ENCODE assay signal across 10 cellular contexts in the genomic region with DNA sequence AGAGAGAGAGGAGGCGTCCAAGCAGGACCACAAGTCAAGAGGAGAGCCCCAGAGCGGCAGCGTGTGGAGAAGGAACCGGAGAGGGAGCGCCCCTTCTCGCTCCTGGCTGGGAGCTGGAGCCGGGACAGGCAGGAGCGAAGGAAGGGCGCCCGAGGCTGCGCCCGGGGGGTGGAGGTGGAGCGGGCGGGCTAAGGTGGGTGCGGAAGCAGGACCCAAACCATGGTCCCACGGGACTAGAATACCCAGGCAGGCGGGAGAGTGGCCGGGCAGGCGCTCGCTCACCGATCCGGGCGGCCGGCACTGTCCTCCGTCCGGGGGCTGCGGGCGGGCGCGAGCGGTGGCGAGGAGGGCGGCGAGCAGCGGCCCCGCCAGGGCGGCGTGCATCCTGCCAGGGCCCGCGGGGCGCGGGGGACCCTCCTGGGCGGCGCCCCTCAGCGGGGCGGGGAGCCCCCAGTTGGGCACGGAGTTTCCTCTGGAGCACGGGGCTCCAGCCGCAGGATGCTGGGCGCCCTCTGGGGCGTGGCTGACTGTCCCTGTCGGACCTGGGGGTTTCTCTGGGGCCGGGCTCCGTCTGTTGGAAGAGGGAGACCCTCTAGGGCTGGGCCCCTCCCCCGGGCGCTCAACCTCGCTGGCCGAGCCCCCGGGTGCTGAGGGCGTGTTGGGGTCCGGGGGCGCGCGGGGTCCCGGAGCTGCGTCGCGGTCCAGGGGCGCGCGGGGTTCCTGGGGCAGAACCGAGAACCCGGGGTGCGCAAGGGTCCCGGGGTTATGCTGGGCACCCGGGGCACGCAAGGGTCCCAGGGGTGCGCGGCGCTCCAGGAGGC. TPM values are rescaled to one million over a fixed set of nuclear protein-coding genes. Genes with fewer than 3 reads are reported as not detected.
DNase-seq lines count a peak whose midpoint lies in the region; ATAC-seq, FAIRE-seq and TF ChIP-seq lines count a peak whose summit lies in the region.
"Had no signal": no experiment of that assay in that cellular context is flagged by ENCODE, and none has a peak within 500 bp of the region (broad histone marks: within the 10 kb centered on the region; RNA-seq: fewer than 3 reads in every experiment).

No MANE protein-coding gene starts in this region.

- no peaks in the 10 kb centered on the region for H3K9me3 Mint-ChIP-seq in stimulated activated naive B cell treated with anti-CD40 and anti-IgM and Interleukin-4, amounts not matched to agents 10 μg/mL and 1 μg/mL and 100 μg/mL, for 72 hours

- H3K4me1 ChIP-seq in ascending aorta = peaks cover 3 to 27% of the 10 kb centered on the region in 2 donors
- H3K4me1 ChIP-seq in keratinocyte (ENCODE audit: control insufficient read depth, extremely low read depth, insufficient read depth, low read length) = peaks cover 22% of the 10 kb centered on the region

- dilution Hi-C loops in keratinocyte (cut with MboI; ENCODE audit: extremely low pct_ligation_motif_present, low sequenced_read_pairs) = loop anchor here (10.0 kb wide), 1 partner anchor 68 kb away; no protein-coding TSS in a partner anchor

- no peak for TF ChIP-seq CTCF in ascending aorta (IDR thresholded peaks at IDR 0.05)
- no peak for TF ChIP-seq CTCF in keratinocyte (optimal IDR thresholded peaks at IDR 0.05 in 1 of 3, IDR thresholded peaks at IDR 0.05 in 1 of 3, conservative IDR thresholded peaks at IDR 0.05 in 1 of 3; ENCODE audit: extremely low read depth in 1 of 3, insufficient read depth in 2 of 3, low read length in 3 of 3)

- H3K27me3 Mint-ChIP-seq in stimulated activated naive B cell treated with anti-CD40 and anti-IgM and Interleukin-4, amounts not matched to agents 10 μg/mL and 1 μg/mL and 100 μg/mL, for 72 hours = peaks cover 63 to 76% of the 10 kb centered on the region in 2 donors

- no peak for FAIRE-seq in keratinocyte (lab: Jason Lieb, UNC)
- FAIRE-seq: colon had no signal

- no peak for ATAC-seq in stimulated activated naive B cell treated with anti-CD40 and anti-IgM and Interleukin-4, amounts not matched to agents 10 μg/mL and 1 μg/mL and 100 μg/mL, for 72 hours (replicated peaks)
- ATAC-seq in HG02870 (IDR thresholded peaks at IDR 0.05; ENCODE audit: unreplicated experiment) (no peak), HG02840 (IDR thresholded peaks at IDR 0.05; ENCODE audit: low FRiP score, unreplicated experiment) (no peak), HG03175 (IDR thresholded peaks at IDR 0.05; ENCODE audit: unreplicated experiment) (no peak)

- no peaks in the 10 kb centered on the region for H3K9me3 ChIP-seq in ascending aorta
- H3K9me3 ChIP-seq in keratinocyte (ENCODE audit: control insufficient read depth, low read depth, low read length) = no peaks in the 10 kb centered on the region
- H3K9me3 ChIP-seq: thyroid gland had no signal

- no peaks in the 10 kb centered on the region for H3K27me3 ChIP-seq in ascending aorta
- peaks cover 7% of the 10 kb centered on the region for H3K27me3 ChIP-seq in keratinocyte (ENCODE audit: control insufficient read depth, extremely low read depth, insufficient read depth, low read length)
- H3K27me3 ChIP-seq: thyroid gland had no signal

- H3K27ac ChIP-seq in ascending aorta (peak overlapping the region; percentile 87 to 90), keratinocyte (ENCODE audit: control insufficient read depth, insufficient read depth, low read length) (no peak overlapping the region)
- H3K27ac ChIP-seq: HL-60 had no signal

- H3K9me1 ChIP-seq in keratinocyte (ENCODE audit: control insufficient read depth, extremely low read depth, insufficient read depth, low read length) = no peaks in the 10 kb centered on the region

- no peaks in the 10 kb centered on the region for H4K20me1 ChIP-seq in keratinocyte (ENCODE audit: control insufficient read depth, extremely low read depth, insufficient read depth, low read length)

- peaks cover 6 to 13% of the 10 kb centered on the region in 2 donors for H3K4me1 Mint-ChIP-seq in stimulated activated naive B cell treated with anti-CD40 and anti-IgM and Interleukin-4, amounts not matched to agents 10 μg/mL and 1 μg/mL and 100 μg/mL, for 72 hours

- peak overlapping the region; percentile 26 for H2AFZ ChIP-seq in keratinocyte (ENCODE audit: control insufficient read depth, low read length)

- H3K79me2 ChIP-seq in keratinocyte (ENCODE audit: control insufficient read depth, insufficient read depth, low read length) = no peaks in the 10 kb centered on the region

- H3K27ac Mint-ChIP-seq in stimulated activated naive B cell treated with anti-CD40 and anti-IgM and Interleukin-4, amounts not matched to agents 10 μg/mL and 1 μg/mL and 100 μg/mL, for 72 hours = no peak overlapping the region

- peaks cover 0 to 1% of the 10 kb centered on the region in 2 donors for H3K36me3 Mint-ChIP-seq in stimulated activated naive B cell treated with anti-CD40 and anti-IgM and Interleukin-4, amounts not matched to agents 10 μg/mL and 1 μg/mL and 100 μg/mL, for 72 hours

- intact Hi-C loops in ascending aorta (cut with DNase I) = loop anchor here (1.0 to 5.0 kb wide), 6 partner anchors 22 to 559 kb away; a partner anchor contains a TSS

- H3K4me2 ChIP-seq in keratinocyte (ENCODE audit: control insufficient read depth, extremely low read depth, insufficient read depth, low read depth, low read length) = peak overlapping the region; percentile 73

- DNase-seq in HK-2 (ENCODE audit: unreplicated experiment) = peak; percentile 64
- no peak for DNase-seq in ascending aorta (ENCODE audit: low spot score in 2 of 2)
- no peak for DNase-seq in keratinocyte (ENCODE audit: low read depth, low spot score)
- DNase-seq in stimulated activated naive B cell treated with anti-CD40 and anti-IgM and Interleukin-4, amounts not matched to agents 10 μg/mL and 1 μg/mL and 100 μg/mL, for 72 hours = no peak

- peak overlapping the region; percentile 50 for H3K9ac ChIP-seq in keratinocyte (ENCODE audit: control insufficient read depth, extremely low read depth, insufficient read depth, low read length)

- H3K36me3 ChIP-seq in ascending aorta (no peaks in the 10 kb centered on the region), keratinocyte (ENCODE audit: control insufficient read depth in 2 of 2, extremely low read depth in 1 of 2, insufficient read depth in 2 of 2, low read length in 2 of 2) (no peaks in the 10 kb centered on the region)
- H3K36me3 ChIP-seq: thyroid gland had no signal

- peak overlapping the region; percentile 74 to 96 for H3K4me3 ChIP-seq in ascending aorta
- peak overlapping the region; percentile 53 to 66 (median 57) for H3K4me3 ChIP-seq in keratinocyte (ENCODE audit: control insufficient read depth in 2 of 3, extremely low read depth in 1 of 3, insufficient read depth in 2 of 3, low read depth in 1 of 3, low read length in 3 of 3)

- peak overlapping the region; percentile 71 to 80 for H3K4me3 Mint-ChIP-seq in stimulated activated naive B cell treated with anti-CD40 and anti-IgM and Interleukin-4, amounts not matched to agents 10 μg/mL and 1 μg/mL and 100 μg/mL, for 72 hours

RNA-seq across cellular contexts. Expression of a gene that starts 0.6 kb away (rescaled TPM):
- total RNA-seq in ascending aorta = 7.9 TPM
- 0.13 to 0.35 TPM (median 0.16 TPM) in 3 replicates for polyA plus RNA-seq in keratinocyte
- polyA plus RNA-seq in keratinocyte (2011; ENCODE audit: low read depth) = 0.70 TPM
- polyA plus RNA-seq in keratinocyte (2011; cell fraction: cytosol; rRNA removed) = 0.21 and 0.26 TPM in 2 replicates
- polyA plus RNA-seq in keratinocyte (2011; cell fraction: nucleus; rRNA removed) = 1.2 and 1.6 TPM in 2 replicates
- polyA plus RNA-seq in keratinocyte (2012; ENCODE audit: low replicate concordance) = 0.49 and 0.62 TPM in 2 replicates
- polyA minus RNA-seq in keratinocyte = 0.45 to 0.59 TPM (median 0.49 TPM) in 3 replicates
- 1.5 TPM for polyA minus RNA-seq in keratinocyte (2011; cell fraction: cytosol; rRNA and poly(A)+ RNA removed)
- 1.2 and 1.4 TPM in 2 replicates for polyA minus RNA-seq in keratinocyte (2011; cell fraction: nucleus; rRNA and poly(A)+ RNA removed)
